Comparison of ENCODE assay signal across 1 cellular context in genomic region chr15:38005949-38006800, GRCh38.
TF ChIP-seq lines count a peak whose summit lies in the region.

No MANE protein-coding gene starts in this region.

TF ChIP-seq in H1, 55 proteins besides CTCF, POLR2A, EP300 and RAD21:
- no peak for TF ChIP-seq SRF (IDR thresholded peaks at IDR 0.05; ENCODE audit: low read depth, low read length)
- no peak for TF ChIP-seq MAFK (IDR thresholded peaks at IDR 0.05; ENCODE audit: low read depth, low read length)
- TF ChIP-seq BCL11A (IDR thresholded peaks at IDR 0.05; ENCODE audit: low read depth in 2 of 2, low read length in 2 of 2), result no peak
- no peak for TF ChIP-seq KDM5A (IDR thresholded peaks at IDR 0.05; ENCODE audit: low read length)
